In the genomic region with DNA sequence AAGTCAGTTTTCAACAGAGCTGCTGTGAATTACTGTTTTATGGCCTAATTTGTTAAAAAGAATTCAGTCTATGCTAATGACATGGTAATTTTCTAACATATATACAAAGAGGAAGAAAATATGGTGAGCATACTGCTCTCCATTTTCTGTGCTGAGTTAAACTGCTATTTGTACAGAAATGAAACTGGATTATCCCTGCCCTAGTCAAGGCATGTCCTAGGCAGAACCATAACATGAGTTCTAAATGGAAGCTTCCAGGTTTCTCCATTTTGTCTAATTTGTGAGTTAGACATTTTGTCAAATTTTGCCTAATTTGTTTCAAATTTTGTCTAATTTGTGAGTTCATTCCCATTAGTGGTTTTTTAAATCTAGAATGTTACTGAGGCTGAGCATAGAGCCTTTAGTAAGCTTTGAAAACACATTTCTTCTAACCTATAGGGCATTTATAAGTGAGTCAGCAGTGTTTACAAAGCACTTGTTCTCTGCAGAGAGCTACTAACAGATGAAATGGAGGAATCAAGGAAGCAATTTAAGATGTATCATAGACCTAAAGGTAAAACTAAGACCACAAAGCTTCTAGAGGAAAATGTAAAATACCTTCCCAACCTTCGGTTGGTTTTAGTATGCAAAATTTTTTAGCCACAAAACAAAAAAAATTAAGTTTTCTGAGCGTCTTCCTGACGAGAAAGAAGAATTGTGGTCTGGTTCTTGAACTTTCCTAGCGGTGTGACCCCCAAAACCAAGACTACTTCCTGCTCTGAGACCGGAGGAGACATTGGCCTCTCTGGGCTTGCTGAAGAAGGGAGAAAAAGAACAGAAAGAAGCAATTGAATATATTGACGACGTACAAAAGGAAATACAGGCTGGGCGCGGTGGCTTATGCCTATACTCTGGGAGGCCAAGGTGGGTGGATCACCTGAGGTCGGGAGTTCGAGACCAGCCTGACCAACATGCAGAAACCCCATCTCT, we compare ENCODE assay signal across 10 cellular contexts. TPM values are rescaled to one million over a fixed set of nuclear protein-coding genes. Genes with fewer than 3 reads are reported as not detected.
DNase-seq lines count a peak whose midpoint lies in the region; ATAC-seq, FAIRE-seq and TF ChIP-seq lines count a peak whose summit lies in the region.
"Had no signal": no experiment of that assay in that cellular context is flagged by ENCODE, and none has a peak within 500 bp of the region (broad histone marks: within the 10 kb centered on the region; RNA-seq: fewer than 3 reads in every experiment).

No MANE protein-coding gene starts in this region.

- H3K4me2 ChIP-seq in HepG2 (ENCODE audit: low read depth, low read length), result no peak overlapping the region

- ATAC-seq in left ventricle myocardium superior, result no peak
- ATAC-seq in HG03159 (IDR thresholded peaks at IDR 0.05; ENCODE audit: unreplicated experiment), result peak; percentile 32
- ATAC-seq in HepG2, result no peak

- peak overlapping the region; percentile 83 for H3K27ac Mint-ChIP-seq in activated T-helper 2 cell treated with anti-CD3 and anti-CD28 coated beads, Interferon-gamma antibody, Interleukin-2, Interleukin-4, amounts not matched to agents 10 μg/mL and 5 μg/mL and 100 μg/mL, durations not matched to agents 14 hours and 24 hours and 36 hours
- H3K27ac Mint-ChIP-seq in MCF 10A (ENCODE audit: low read depth, unreplicated experiment), result no peak overlapping the region

- H3K9ac ChIP-seq in HepG2 (ENCODE audit: insufficient read depth, low read depth, low read length), result no peak overlapping the region

- H3K9me3 ChIP-seq in left ventricle myocardium inferior (replicated peaks), result no peaks in the 10 kb centered on the region
- no peaks in the 10 kb centered on the region for H3K9me3 ChIP-seq in tibial nerve
- no peaks in the 10 kb centered on the region for H3K9me3 ChIP-seq in HepG2 (ENCODE audit: low read length)

- peak overlapping the region; percentile 7 for H3K4me3 Mint-ChIP-seq in activated T-helper 2 cell treated with anti-CD3 and anti-CD28 coated beads, Interferon-gamma antibody, Interleukin-2, Interleukin-4, amounts not matched to agents 10 μg/mL and 5 μg/mL and 100 μg/mL, durations not matched to agents 14 hours and 24 hours and 36 hours (ENCODE audit: low read depth)
- no peak overlapping the region for H3K4me3 Mint-ChIP-seq in MCF 10A (ENCODE audit: unreplicated experiment)

- no peak overlapping the region for H3K4me3 ChIP-seq in left ventricle myocardium inferior
- H3K4me3 ChIP-seq in tibial nerve, result no peak overlapping the region
- no peak overlapping the region for H3K4me3 ChIP-seq in HepG2 (replicated peaks in 1 of 3; ENCODE audit: insufficient read depth in 1 of 3, low read depth in 2 of 3, low read length in 3 of 3)

- H3K36me3 ChIP-seq in left ventricle myocardium inferior, result no peaks in the 10 kb centered on the region
- no peaks in the 10 kb centered on the region for H3K36me3 ChIP-seq in tibial nerve
- H3K36me3 ChIP-seq in HepG2 (replicated peaks in 1 of 2; ENCODE audit: control insufficient read depth in 1 of 2, insufficient read depth in 2 of 2, low read length in 2 of 2), result no peaks in the 10 kb centered on the region

- H3K4me1 Mint-ChIP-seq in activated T-helper 2 cell treated with anti-CD3 and anti-CD28 coated beads, Interferon-gamma antibody, Interleukin-2, Interleukin-4, amounts not matched to agents 10 μg/mL and 5 μg/mL and 100 μg/mL, durations not matched to agents 14 hours and 24 hours and 36 hours (ENCODE audit: low read depth), result peaks cover 38% of the 10 kb centered on the region
- H3K4me1 Mint-ChIP-seq in MCF 10A (ENCODE audit: insufficient read depth, unreplicated experiment), result no peaks in the 10 kb centered on the region

- H3K36me3 Mint-ChIP-seq in activated T-helper 2 cell treated with anti-CD3 and anti-CD28 coated beads, Interferon-gamma antibody, Interleukin-2, Interleukin-4, amounts not matched to agents 10 μg/mL and 5 μg/mL and 100 μg/mL, durations not matched to agents 14 hours and 24 hours and 36 hours (ENCODE audit: low read depth), result peaks cover 7% of the 10 kb centered on the region
- H3K36me3 Mint-ChIP-seq in MCF 10A (ENCODE audit: insufficient read depth, unreplicated experiment), result no peaks in the 10 kb centered on the region

- H3K27ac ChIP-seq in left ventricle myocardium inferior (replicated peaks), result peak overlapping the region; percentile 33
- peak overlapping the region in 3 of 4 donors; percentile 3 to 52 (median 22) for H3K27ac ChIP-seq in tibial nerve
- H3K27ac ChIP-seq in HepG2 (ENCODE audit: extremely low read length, insufficient read depth, low read length), result no peak overlapping the region
- H3K27ac ChIP-seq: C4-2B had no signal

- no peak overlapping the region for H2AFZ ChIP-seq in HepG2 (ENCODE audit: low read length)

- TF ChIP-seq RAD21 in HepG2 (CRISPR knock-in tag; IDR thresholded peaks at IDR 0.05), result no peak

- H3K27me3 Mint-ChIP-seq in activated T-helper 2 cell treated with anti-CD3 and anti-CD28 coated beads, Interferon-gamma antibody, Interleukin-2, Interleukin-4, amounts not matched to agents 10 μg/mL and 5 μg/mL and 100 μg/mL, durations not matched to agents 14 hours and 24 hours and 36 hours (ENCODE audit: low read depth), result no peaks in the 10 kb centered on the region
- no peaks in the 10 kb centered on the region for H3K27me3 Mint-ChIP-seq in MCF 10A (ENCODE audit: insufficient read depth, unreplicated experiment)

- DNase-seq in left ventricle myocardium inferior (no peak), left ventricle myocardium superior (no peak), tibial nerve (ENCODE audit: low spot score in 2 of 2) (no peak), MCF 10A (ENCODE audit: unreplicated experiment) (no peak), foreskin melanocyte (no peak), HepG2 (ENCODE audit: low spot score) (no peak)
- peak; percentile 35 for DNase-seq in activated T-helper 2 cell treated with anti-CD3 and anti-CD28 coated beads, Interferon-gamma antibody, Interleukin-2, Interleukin-4, amounts not matched to agents 10 μg/mL and 5 μg/mL and 100 μg/mL, durations not matched to agents 14 hours and 24 hours and 36 hours (ENCODE audit: low spot score)

- H3K79me2 ChIP-seq in HepG2 (ENCODE audit: insufficient read depth, low read length), result no peaks in the 10 kb centered on the region

- FAIRE-seq in HepG2 (lab: Jason Lieb, UNC), result no peak

- H4K20me1 ChIP-seq in HepG2 (ENCODE audit: insufficient read depth, low read length), result no peaks in the 10 kb centered on the region

- H3K9me3 Mint-ChIP-seq in activated T-helper 2 cell treated with anti-CD3 and anti-CD28 coated beads, Interferon-gamma antibody, Interleukin-2, Interleukin-4, amounts not matched to agents 10 μg/mL and 5 μg/mL and 100 μg/mL, durations not matched to agents 14 hours and 24 hours and 36 hours, result no peaks in the 10 kb centered on the region
- H3K9me3 Mint-ChIP-seq in MCF 10A (ENCODE audit: unreplicated experiment), result no peaks in the 10 kb centered on the region

- BruUV-seq in MCF 10A (replicated peaks; lab: Mats Ljungman, UMichigan) (no TSS peak), HepG2 (replicated peaks; lab: Mats Ljungman, UMichigan) (no TSS peak)

- H3K27me3 ChIP-seq in left ventricle myocardium inferior (ENCODE audit: low read depth) (no peaks in the 10 kb centered on the region), tibial nerve (no peaks in the 10 kb centered on the region), HepG2 (ENCODE audit: control insufficient read depth in 1 of 2, insufficient read depth in 2 of 2, low read length in 2 of 2) (no peaks in the 10 kb centered on the region; a peak in 1 of 5 replicates)

- TF ChIP-seq CTCF in left ventricle myocardium inferior (IDR thresholded peaks at IDR 0.05; ENCODE audit: borderline replicate concordance) (no peak), tibial nerve (IDR thresholded peaks at IDR 0.05) (no peak), MCF 10A (IDR thresholded peaks at IDR 0.05; ENCODE audit: unreplicated experiment) (no peak), HepG2 (CRISPR knock-in tag; IDR thresholded peaks at IDR 0.05) (no peak)

- in situ Hi-C loops in HepG2 (cut with HindIII; ENCODE audit: extremely low pct_ligation_motif_present, low pct_unique_long_range_greater_than_20kb), result no loop called here

- 81 to 85% methylated on average over 11 of the region's 11 CpGs for WGBS in tibial nerve, 2 donors
- 69% methylated on average over 11 of the region's 11 CpGs for WGBS in HepG2 (ENCODE audit: low lambda C conversion rate)

- TF ChIP-seq EP300 in tibial nerve (IDR thresholded peaks at IDR 0.05) (no peak), HepG2 (IDR thresholded peaks at IDR 0.05; ENCODE audit: low read depth in 2 of 2, low read length in 2 of 2) (no peak), HepG2 (CRISPR knock-in tag; IDR thresholded peaks at IDR 0.05; ENCODE audit: borderline replicate concordance) (no peak)

- POLR2A ChIA-PET in MCF 10A (lab: Yijun Ruan, JAX) (interaction anchor here (0.6 to 0.7 kb wide), 3 partner anchors 9 to 892 kb away, joined by 3 read pairs; no protein-coding TSS in a partner anchor), HepG2 (lab: Yijun Ruan, JAX) (no interaction called here)

- intact Hi-C loops in left ventricle myocardium inferior (cut with micrococcal nuclease), result no loop called here
- intact Hi-C loops in left ventricle myocardium superior (cut with micrococcal nuclease), result no loop called here
- intact Hi-C loops in activated T-helper 2 cell treated with anti-CD3 and anti-CD28 coated beads, Interferon-gamma antibody, Interleukin-2, Interleukin-4, amounts not matched to agents 10 μg/mL and 5 μg/mL and 100 μg/mL, durations not matched to agents 14 hours and 24 hours and 36 hours (cut with micrococcal nuclease), result loop anchor here (1.0 to 2.0 kb wide), 3 partner anchors 16 to 64 kb away; no protein-coding TSS in a partner anchor
- intact Hi-C loops in MCF 10A (cut with micrococcal nuclease), result no loop called here
- intact Hi-C loops in HepG2 (cut with micrococcal nuclease; ENCODE audit: unreplicated experiment), result no loop called here

- CTCF ChIA-PET in MCF 10A (lab: Yijun Ruan, JAX) (interaction anchor here (0.6 to 2.7 kb wide), 8 partner anchors 12 to 1002 kb away, joined by 3 to 18 read pairs (median 4); no protein-coding TSS in a partner anchor), HepG2 (lab: Yijun Ruan, JAX; ENCODE audit: low intra/inter-chr PET ratio, low total read pairs) (no interaction called here)

- TF ChIP-seq POLR2A in tibial nerve (IDR thresholded peaks at IDR 0.05), result no peak
- TF ChIP-seq POLR2A in HepG2 (IDR thresholded peaks at IDR 0.05; ENCODE audit: insufficient read depth in 1 of 2, low read depth in 2 of 2, low read length in 2 of 2), result no peak

- H3K4me1 ChIP-seq in left ventricle myocardium inferior (no peaks in the 10 kb centered on the region), tibial nerve (peaks cover 0 to 24% (median 6%) of the 10 kb centered on the region in 4 donors), HepG2 (ENCODE audit: insufficient read depth, low read length) (no peaks in the 10 kb centered on the region)

RNA-seq across cellular contexts. Expression of gene P2RY14, which starts 9.8 kb away (rescaled TPM):
- total RNA-seq in left ventricle myocardium inferior (2.9 TPM), left ventricle myocardium superior (4.4 TPM), tibial nerve (1 to 10 TPM; 4.2 to 9.4 (median 6.3) TPM), MCF 10A (2022) (not detected in 2 replicates), HepG2 (2016; rRNA removed; fragmentation: Illumina TruSeq; extraction: Trizol) (not detected in 2 replicates)
- total RNA-seq in activated T-helper 2 cell treated with anti-CD3 and anti-CD28 coated beads, Interferon-gamma antibody, Interleukin-2, Interleukin-4, amounts not matched to agents 10 μg/mL and 5 μg/mL and 100 μg/mL, durations not matched to agents 14 hours and 24 hours and 36 hours, result 0.18 and 0.34 TPM in 2 replicates
- total RNA-seq in HepG2 (2016; cell fraction: cytosol; rRNA removed; fragmentation: Illumina TruSeq; extraction: Trizol; ENCODE audit: low read depth), result not detected in 2 replicates
- total RNA-seq in HepG2 (2016; cell fraction: insoluble cytoplasmic fraction; rRNA removed; fragmentation: Illumina TruSeq; extraction: Trizol), result not detected in 2 replicates
- not detected in 2 replicates for total RNA-seq in HepG2 (2016; cell fraction: membrane; rRNA removed; fragmentation: Illumina TruSeq; extraction: Trizol)
- total RNA-seq in HepG2 (2016; cell fraction: nucleus; rRNA removed; fragmentation: Illumina TruSeq; extraction: Trizol), result not detected in 2 replicates
- not detected in 2 replicates for polyA plus RNA-seq in HepG2 (2011; rRNA removed)
- not detected in 2 replicates for polyA plus RNA-seq in HepG2 (2011; cell fraction: cytosol; rRNA removed)
- not detected in 2 replicates for polyA plus RNA-seq in HepG2 (2011; cell fraction: nucleus; rRNA removed)
- not detected in 2 replicates for polyA plus RNA-seq in HepG2 (2012)
- not detected in 2 replicates for polyA plus RNA-seq in HepG2 (2016; cell fraction: cytosol; fragmentation: Illumina TruSeq; extraction: Trizol; ENCODE audit: low read depth)
- not detected in 2 replicates for polyA plus RNA-seq in HepG2 (2016; cell fraction: insoluble cytoplasmic fraction; fragmentation: Illumina TruSeq; extraction: Trizol; ENCODE audit: low read depth)
- not detected in 2 replicates for polyA plus RNA-seq in HepG2 (2016; cell fraction: membrane; fragmentation: Illumina TruSeq; extraction: Trizol; ENCODE audit: low read depth)
- polyA plus RNA-seq in HepG2 (2016; cell fraction: nucleus; fragmentation: Illumina TruSeq; extraction: Trizol; ENCODE audit: insufficient read depth, low read depth), result not detected in 2 replicates
- polyA minus RNA-seq in HepG2 (2011; rRNA and poly(A)+ RNA removed; ENCODE audit: low replicate concordance), result not detected in 2 replicates
- polyA minus RNA-seq in HepG2 (2011; cell fraction: cytosol; rRNA and poly(A)+ RNA removed), result not detected in 2 replicates
- polyA minus RNA-seq in HepG2 (2011; cell fraction: nucleus; rRNA and poly(A)+ RNA removed), result not detected in 2 replicates
- total RNA-seq: LHCN-M2 had no signal

RNA-seq across cellular contexts. Expression of gene GPR87, which starts 48.1 kb away (rescaled TPM):
- not detected for total RNA-seq in left ventricle myocardium inferior
- total RNA-seq in left ventricle myocardium superior, result not detected
- total RNA-seq in activated T-helper 2 cell treated with anti-CD3 and anti-CD28 coated beads, Interferon-gamma antibody, Interleukin-2, Interleukin-4, amounts not matched to agents 10 μg/mL and 5 μg/mL and 100 μg/mL, durations not matched to agents 14 hours and 24 hours and 36 hours, result 1.1 and 1.2 TPM in 2 replicates
- total RNA-seq in tibial nerve, result not detected
- total RNA-seq in MCF 10A (2022), result 41.9 and 51.8 TPM in 2 replicates
- not detected in 2 replicates for total RNA-seq in HepG2 (2016; rRNA removed; fragmentation: Illumina TruSeq; extraction: Trizol)
- not detected in 2 replicates for total RNA-seq in HepG2 (2016; cell fraction: cytosol; rRNA removed; fragmentation: Illumina TruSeq; extraction: Trizol; ENCODE audit: low read depth)
- not detected in 2 replicates for total RNA-seq in HepG2 (2016; cell fraction: insoluble cytoplasmic fraction; rRNA removed; fragmentation: Illumina TruSeq; extraction: Trizol)
- total RNA-seq in HepG2 (2016; cell fraction: membrane; rRNA removed; fragmentation: Illumina TruSeq; extraction: Trizol), result not detected in 2 replicates
- not detected in 2 replicates for total RNA-seq in HepG2 (2016; cell fraction: nucleus; rRNA removed; fragmentation: Illumina TruSeq; extraction: Trizol)
- polyA plus RNA-seq in HepG2 (2011; rRNA removed), result 0.05 TPM in 1 of 2 replicates, not detected in the other
- polyA plus RNA-seq in HepG2 (2011; cell fraction: cytosol; rRNA removed), result not detected in 2 replicates
- polyA plus RNA-seq in HepG2 (2011; cell fraction: nucleus; rRNA removed), result not detected in 2 replicates
- polyA plus RNA-seq in HepG2 (2012), result not detected in 2 replicates
- not detected in 2 replicates for polyA plus RNA-seq in HepG2 (2016; cell fraction: cytosol; fragmentation: Illumina TruSeq; extraction: Trizol; ENCODE audit: low read depth)
- not detected in 2 replicates for polyA plus RNA-seq in HepG2 (2016; cell fraction: insoluble cytoplasmic fraction; fragmentation: Illumina TruSeq; extraction: Trizol; ENCODE audit: low read depth)
- not detected in 2 replicates for polyA plus RNA-seq in HepG2 (2016; cell fraction: membrane; fragmentation: Illumina TruSeq; extraction: Trizol; ENCODE audit: low read depth)
- not detected in 2 replicates for polyA plus RNA-seq in HepG2 (2016; cell fraction: nucleus; fragmentation: Illumina TruSeq; extraction: Trizol; ENCODE audit: insufficient read depth, low read depth)
- not detected in 2 replicates for polyA minus RNA-seq in HepG2 (2011; rRNA and poly(A)+ RNA removed; ENCODE audit: low replicate concordance)
- polyA minus RNA-seq in HepG2 (2011; cell fraction: cytosol; rRNA and poly(A)+ RNA removed), result not detected in 2 replicates
- not detected in 2 replicates for polyA minus RNA-seq in HepG2 (2011; cell fraction: nucleus; rRNA and poly(A)+ RNA removed)
- total RNA-seq: LHCN-M2 had no signal

Comparison
In these comparisons a context has a peak if more than half of its experiments do, and no peak if none do; other contexts are left out.
1. RNA of gene GPR87, which starts 48.1 kb away (total RNA-seq): 41.9 to 51.8 TPM in MCF 10A; 1.1 to 1.2 TPM in activated T-helper 2 cell treated with anti-CD3 and anti-CD28 coated beads, Interferon-gamma antibody, Interleukin-2, Interleukin-4, amounts not matched to agents 10 μg/mL and 5 μg/mL and 100 μg/mL, durations not matched to agents 14 hours and 24 hours and 36 hours, not detected in HepG2, not detected in left ventricle myocardium inferior (single experiment), not detected in left ventricle myocardium superior (single experiment) and not detected in tibial nerve; every median in the first group is over 10 times any median in the second.